ENCODE assay signal across 3 cellular contexts in genomic region chr12:79331870-79332269, GRCh38.
TF ChIP-seq lines count a peak whose summit lies in the region.

No MANE protein-coding gene starts in this region.

TF ChIP-seq in SK-N-SH, 30 proteins besides CTCF, POLR2A, EP300 and RAD21:
- TF ChIP-seq MXI1 (IDR thresholded peaks at IDR 0.05; ENCODE audit: low read depth, low read length): no peak
- no peak for TF ChIP-seq TEAD4 (IDR thresholded peaks at IDR 0.05; ENCODE audit: borderline replicate concordance, insufficient read depth)
- TF ChIP-seq TCF12 (IDR thresholded peaks at IDR 0.05): 0 out of 2 replicates have a peak, but pooled peaks have one; percentile 4
- TF ChIP-seq MAX (IDR thresholded peaks at IDR 0.05; ENCODE audit: low read depth): no peak
- TF ChIP-seq ELF1 (IDR thresholded peaks at IDR 0.05): no peak
- no peak for TF ChIP-seq RCOR1 (IDR thresholded peaks at IDR 0.05; ENCODE audit: low read length)

TF ChIP-seq in SK-N-SH treated with all-trans-retinoic acid at 6 μM for 48 hours, 23 proteins besides CTCF, POLR2A, EP300 and RAD21:
- TF ChIP-seq CREB5 (CRISPR knock-in tag; IDR thresholded peaks at IDR 0.05; ENCODE audit: low read depth) (no peak), TOX (CRISPR knock-in tag; IDR thresholded peaks at IDR 0.05; ENCODE audit: borderline replicate concordance) (no peak), ZFP30 (CRISPR knock-in tag; IDR thresholded peaks at IDR 0.05) (no peak), CSDC2 (CRISPR knock-in tag; IDR thresholded peaks at IDR 0.05) (no peak), PATZ1 (CRISPR knock-in tag; IDR thresholded peaks at IDR 0.05; ENCODE audit: borderline replicate concordance) (no peak), OSR1 (CRISPR knock-in tag; IDR thresholded peaks at IDR 0.05) (no peak), ESRRG (CRISPR knock-in tag; IDR thresholded peaks at IDR 0.05) (no peak), ZNF565 (CRISPR knock-in tag; conservative IDR thresholded peaks at IDR 0.05; ENCODE audit: low read depth) (no peak), CSRNP3 (CRISPR knock-in tag; IDR thresholded peaks at IDR 0.05) (no peak), RARB (CRISPR knock-in tag; IDR thresholded peaks at IDR 0.05) (no peak), ZFP3 (CRISPR knock-in tag; IDR thresholded peaks at IDR 0.05) (no peak), ISL1 (CRISPR knock-in tag; IDR thresholded peaks at IDR 0.05) (no peak), ZNF8 (CRISPR knock-in tag; IDR thresholded peaks at IDR 0.05) (no peak), TSHZ2 (CRISPR knock-in tag; IDR thresholded peaks at IDR 0.05) (no peak), PPARA (CRISPR knock-in tag; IDR thresholded peaks at IDR 0.05; ENCODE audit: borderline replicate concordance) (no peak)

TF ChIP-seq in IMR-90, 13 proteins besides CTCF, POLR2A, EP300 and RAD21 (continued from another document):
- TF ChIP-seq ELK1 (IDR thresholded peaks at IDR 0.05; ENCODE audit: borderline replicate concordance, low read depth, low read length) (no peak), FOS (IDR thresholded peaks at IDR 0.05; ENCODE audit: low read depth, low read length) (no peak), SMC3 (IDR thresholded peaks at IDR 0.05; ENCODE audit: low read depth, low read length) (no peak), CEBPB (IDR thresholded peaks at IDR 0.05; ENCODE audit: low read depth, low read length) (peak; percentile 42; the same call in 1 of the 2 replicates), NFE2L2 (IDR thresholded peaks at IDR 0.05; ENCODE audit: low read depth, low read length) (no peak)
TF ChIP-seq in IMR-90: peak in this region for 1.
